In genomic region chr2:164671664-164672396, GRCh38 we compare ENCODE assay signal across 20 cellular contexts. TPM values are rescaled to one million over a fixed set of nuclear protein-coding genes. Genes with fewer than 3 reads are reported as not detected.
DNase-seq lines count a peak whose midpoint lies in the region; TF ChIP-seq lines count a peak whose summit lies in the region.
"Had no signal": no experiment of that assay in that cellular context is flagged by ENCODE, and none has a peak within 500 bp of the region (broad histone marks: within the 10 kb centered on the region; RNA-seq: fewer than 3 reads in every experiment).

No MANE protein-coding gene starts in this region.

- no peaks in the 10 kb centered on the region for H3K4me1 ChIP-seq in mesenchymal stem cell (ENCODE audit: control insufficient read depth, insufficient read depth, low read depth, low read length)

- no peak overlapping the region for H3K27ac ChIP-seq in mesenchymal stem cell (ENCODE audit: low read length, poor library complexity, severe bottlenecking)
- H3K27ac ChIP-seq: BLaER1 treated with 17β-estradiol and CSF1 and Interleukin-3, amounts not matched to agents 10 nM and 100 nM had no signal

- no peak overlapping the region for H2BK120ac ChIP-seq in mesenchymal stem cell (ENCODE audit: low read depth, low read length)

- no peak overlapping the region for H3K18ac ChIP-seq in mesenchymal stem cell (ENCODE audit: low read depth in 1 of 2, low read length in 2 of 2)

- no peak overlapping the region for H3K9ac ChIP-seq in mesenchymal stem cell (ENCODE audit: low read length)
- H3K9ac ChIP-seq: BLaER1 treated with 17β-estradiol and CSF1 and Interleukin-3, amounts not matched to agents 10 nM and 100 nM had no signal

- H2BK12ac ChIP-seq in mesenchymal stem cell (ENCODE audit: low read length in 2 of 2): no peak overlapping the region

- no peak overlapping the region for H2BK5ac ChIP-seq in mesenchymal stem cell (ENCODE audit: low read depth, low read length, poor library complexity, severe bottlenecking)

- no peak overlapping the region for H2AFZ ChIP-seq in mesenchymal stem cell (ENCODE audit: low read depth, low read length)

- H3K4ac ChIP-seq in mesenchymal stem cell (ENCODE audit: low read depth in 1 of 2, low read length in 2 of 2): no peak overlapping the region

- H3K27me3 ChIP-seq in mesenchymal stem cell (ENCODE audit: control insufficient read depth in 1 of 2, insufficient read depth in 1 of 2, low read length in 2 of 2): no peaks in the 10 kb centered on the region
- H3K27me3 ChIP-seq: BLaER1 treated with 17β-estradiol and CSF1 and Interleukin-3, amounts not matched to agents 10 nM and 100 nM; MG63 had no signal

- H4K8ac ChIP-seq in mesenchymal stem cell (ENCODE audit: low read length): no peak overlapping the region

- 87% methylated on average over 4 of the region's 4 CpGs for WGBS in mesenchymal stem cell

- H3K4me3 ChIP-seq in mesenchymal stem cell (ENCODE audit: insufficient read depth in 1 of 2, low read depth in 1 of 2, low read length in 2 of 2): no peak overlapping the region
- H3K4me3 ChIP-seq: BLaER1 treated with 17β-estradiol and CSF1 and Interleukin-3, amounts not matched to agents 10 nM and 100 nM; GM12878; MG63 had no signal

- no peak overlapping the region for H3K4me2 ChIP-seq in mesenchymal stem cell (ENCODE audit: low read length, poor library complexity, severe bottlenecking)
- H3K4me2 ChIP-seq: BLaER1 treated with 17β-estradiol and CSF1 and Interleukin-3, amounts not matched to agents 10 nM and 100 nM had no signal

- no peaks in the 10 kb centered on the region for H3K9me3 ChIP-seq in mesenchymal stem cell (ENCODE audit: control insufficient read depth, low read length)
- H3K9me3 ChIP-seq: BLaER1 treated with 17β-estradiol and CSF1 and Interleukin-3, amounts not matched to agents 10 nM and 100 nM; MG63 had no signal

- no peak overlapping the region for H3K14ac ChIP-seq in mesenchymal stem cell (ENCODE audit: low read length in 2 of 2)

- H3K36me3 ChIP-seq in mesenchymal stem cell (ENCODE audit: control insufficient read depth in 1 of 2, insufficient read depth in 2 of 2, low read depth in 1 of 2, low read length in 2 of 2): peaks cover 0 to 4% of the 10 kb centered on the region in 2 experiments
- H3K36me3 ChIP-seq: BLaER1 treated with 17β-estradiol and CSF1 and Interleukin-3, amounts not matched to agents 10 nM and 100 nM; MG63 had no signal

- no peaks in the 10 kb centered on the region for H3K79me1 ChIP-seq in mesenchymal stem cell (replicated peaks; ENCODE audit: low read length, poor library complexity, severe bottlenecking)

- H2BK15ac ChIP-seq in mesenchymal stem cell (ENCODE audit: low read depth, poor library complexity, severe bottlenecking): no peak overlapping the region

- peak; percentile 46 for DNase-seq in AG08395 (ENCODE audit: low spot score)
- DNase-seq in GM04503 (ENCODE audit: low read depth): peak; percentile 67
- peak; percentile 13 for DNase-seq in astrocyte of the hippocampus (ENCODE audit: low read depth, low spot score)
- peak; percentile 6 for DNase-seq in mesenchymal stem cell
- no peak for DNase-seq in activated effector memory CD4-positive, alpha-beta T cell treated with Interleukin-2 at 50 U/mL for 16 hours
- no peak for DNase-seq in GM10266 (ENCODE audit: extremely low spot score)
- no peak for DNase-seq in Kasumi-1 (lab: John Stamatoyannopoulos, UW)
- DNase-seq in germinal center (ENCODE audit: low spot score): no peak
- DNase-seq: DMS 273 treated with DMSO at 0.1 percent for 48 hours; EL; KG1; MG63; NCI-H1105; NCI-H1694 treated with DMSO at 0.1 percent for 48 hours; NCI-H345; NCI-H526 treated with DMSO at 0.1 percent for 48 hours; NK-92 treated with Interleukin-12 subunit alpha and Interleukin-12 subunit beta, amount 100 ng/mL, for 24 hours had no signal

- no peak overlapping the region for H3K23ac ChIP-seq in mesenchymal stem cell (ENCODE audit: low read length in 2 of 2)

- H2AK5ac ChIP-seq in mesenchymal stem cell (ENCODE audit: low read length, severe bottlenecking): no peak overlapping the region

- H4K91ac ChIP-seq in mesenchymal stem cell (ENCODE audit: low read length): no peak overlapping the region

- no peak for TF ChIP-seq CTCF in GM10266 (IDR thresholded peaks at IDR 0.05; ENCODE audit: control insufficient read depth, insufficient read depth, low read depth, missing control alignments)

RNA-seq across cellular contexts. Expression of gene GRB14, which starts 50.5 kb away (rescaled TPM):
- 0.07 TPM for polyA plus RNA-seq in mesenchymal stem cell (2013, experiment 1 of 2)
- polyA plus RNA-seq in mesenchymal stem cell (2013, experiment 2 of 2): 0.07 TPM
- polyA plus RNA-seq: AG04450, GM12878 had no signal

Comparison
In these comparisons a context has a peak if more than half of its experiments do, and no peak if none do; other contexts are left out.
1. DNase-seq: peak in AG08395 (single experiment), GM04503 (single experiment), astrocyte of the hippocampus (single experiment) and mesenchymal stem cell (single experiment); none in activated effector memory CD4-positive, alpha-beta T cell treated with Interleukin-2 at 50 U/mL for 16 hours (single experiment), GM10266 (single experiment), Kasumi-1 (0 of 2) and germinal center (single experiment).